In the genomic region with DNA sequence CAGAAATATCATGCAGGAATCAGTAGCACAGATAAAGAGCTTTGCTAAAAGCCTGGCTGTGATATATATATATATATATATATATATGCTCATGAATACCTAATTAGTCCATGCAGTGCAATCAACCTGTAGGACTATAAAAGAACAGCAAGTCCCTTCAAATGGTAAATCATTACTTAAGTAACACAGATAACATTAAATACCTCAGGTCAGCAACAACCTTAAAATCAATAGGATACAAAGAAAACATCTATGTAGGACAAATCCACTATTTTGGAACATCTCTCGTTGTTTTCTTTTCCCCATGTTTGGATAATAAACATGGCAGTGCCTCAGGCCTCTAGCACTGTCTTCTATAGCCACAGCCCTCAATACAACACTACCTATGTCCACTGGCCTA, we compare ENCODE assay signal across 1 cellular context.
TF ChIP-seq lines count a peak whose summit lies in the region.

No MANE protein-coding gene starts in this region.

TF ChIP-seq in HepG2, 621 proteins besides CTCF, POLR2A, EP300 and RAD21 (continued from another document):
- TF ChIP-seq TBP (CRISPR knock-in tag; IDR thresholded peaks at IDR 0.05), result no peak
- no peak for TF ChIP-seq REL (CRISPR knock-in tag; conservative IDR thresholded peaks at IDR 0.05)
- TF ChIP-seq MAFG (CRISPR knock-in tag; IDR thresholded peaks at IDR 0.05), result no peak
- no peak for TF ChIP-seq NFKB2 (CRISPR knock-in tag; IDR thresholded peaks at IDR 0.05; ENCODE audit: borderline replicate concordance)
- no peak for TF ChIP-seq MZF1 (CRISPR knock-in tag; IDR thresholded peaks at IDR 0.05; ENCODE audit: borderline replicate concordance)
- no peak for TF ChIP-seq POGZ (CRISPR knock-in tag; IDR thresholded peaks at IDR 0.05)
